ENCODE assay signal across 1 cellular context in the genomic region with DNA sequence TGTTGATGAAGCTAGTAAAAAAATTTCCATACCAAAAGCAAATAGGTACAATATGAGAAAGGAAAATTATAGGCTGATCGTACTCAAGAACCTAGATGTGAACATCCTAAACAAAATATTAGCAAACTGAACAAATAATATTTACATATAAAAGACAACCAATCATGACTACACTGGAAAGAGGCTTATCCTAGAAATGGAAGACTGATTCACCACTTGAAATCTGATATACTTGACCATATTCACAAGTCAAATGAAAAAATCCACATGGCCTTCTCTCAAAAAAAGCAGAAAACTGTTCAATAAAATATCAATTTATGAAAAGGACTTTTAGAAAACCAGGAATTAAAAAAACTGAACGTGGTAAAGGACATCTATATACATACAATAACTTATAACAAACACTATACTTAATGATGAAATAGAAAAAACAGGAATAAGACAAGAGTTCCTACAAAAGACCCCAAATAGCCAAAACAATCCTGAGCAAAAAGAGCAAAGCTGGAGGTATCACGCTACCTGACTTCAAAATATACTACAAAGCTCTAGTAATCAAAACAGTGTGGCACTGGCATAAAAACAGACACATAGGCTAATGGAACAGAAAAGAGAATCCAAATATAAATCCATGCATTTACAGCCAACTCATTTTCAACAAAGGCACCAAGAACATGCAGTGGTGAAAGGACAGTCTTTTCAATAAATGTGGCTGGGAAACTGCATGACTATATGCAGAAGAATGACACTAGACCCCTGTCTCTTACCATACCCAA.
TF ChIP-seq lines count a peak whose summit lies in the region.

No MANE protein-coding gene starts in this region.

TF ChIP-seq in K562, 482 proteins besides CTCF, POLR2A, EP300 and RAD21 (continued from another document):
- TF ChIP-seq TRIM28 (IDR thresholded peaks at IDR 0.05) = peak; percentile 86
- peak in 1 of 2 experiments; percentile 74; a peak in 2 of 3 replicates for TF ChIP-seq CBX3 (IDR thresholded peaks at IDR 0.05; ENCODE audit: borderline replicate concordance in 1 of 2, low read length in 2 of 2)
- TF ChIP-seq, protein P1, sequence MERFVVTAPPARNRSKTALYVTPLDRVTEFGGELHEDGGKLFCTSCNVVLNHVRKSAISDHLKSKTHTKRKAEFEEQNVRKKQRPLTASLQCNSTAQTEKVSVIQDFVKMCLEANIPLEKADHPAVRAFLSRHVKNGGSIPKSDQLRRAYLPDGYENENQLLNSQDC (CRISPR knock-in tag; IDR thresholded peaks at IDR 0.05) = no peak
- TF ChIP-seq HDAC2 (IDR thresholded peaks at IDR 0.05) = peak; percentile 50; the same call in 1 of the 2 replicates
- peak; percentile 86 for TF ChIP-seq RBM25 (IDR thresholded peaks at IDR 0.05; ENCODE audit: low read depth, low read length, severe bottlenecking)
- 0 out of 4 replicates have a peak, but pooled peaks of 1 of the 2 experiments have one; percentile 15 for TF ChIP-seq TRIM24 (IDR thresholded peaks at IDR 0.05)
